In genomic region chr20:6122111-6122872, GRCh38 we compare ENCODE assay signal across 8 cellular contexts. TPM values are rescaled to one million over a fixed set of nuclear protein-coding genes. Genes with fewer than 3 reads are reported as not detected.
A peak's percentile ranks its signal among the peaks of the same experiment; 100 is the strongest.
DNase-seq lines count a peak whose midpoint lies in the region; ATAC-seq and TF ChIP-seq lines count a peak whose summit lies in the region.

No MANE protein-coding gene starts in this region.

- no peaks in the 10 kb centered on the region for H3K36me3 Mint-ChIP-seq in neural crest cell (ENCODE audit: low read depth)

- DNase-seq in Ammon's horn (ENCODE audit: low spot score) (peak; percentile 20), H7 (peak; percentile 32), RKO (ENCODE audit: low spot score) (peak; percentile 69), fibroblast of gingiva (ENCODE audit: low read depth) (peak; percentile 22), neural crest cell (ENCODE audit: low read depth, low spot score) (no peak), cerebellar nuclear complex (lab: John Stamatoyannopoulos, UW) (no peak)

- H3K9me3 Mint-ChIP-seq in neural crest cell: no peaks in the 10 kb centered on the region

- peak overlapping the region; percentile 58 for H3K4me3 Mint-ChIP-seq in neural crest cell

- ATAC-seq in HG02870 (IDR thresholded peaks at IDR 0.05; ENCODE audit: unreplicated experiment) (no peak), HG02759 (IDR thresholded peaks at IDR 0.05; ENCODE audit: unreplicated experiment) (no peak)

- H3K27ac Mint-ChIP-seq in neural crest cell (ENCODE audit: unreplicated experiment): no peak overlapping the region

- H3K36me3 ChIP-seq in H7 (replicated peaks; ENCODE audit: control insufficient read depth, insufficient read depth, low read length): no peaks in the 10 kb centered on the region

- H3K4me3 ChIP-seq in H7 (ENCODE audit: insufficient read depth, low read depth, low read length): peak overlapping the region; percentile 51

- no peak for TF ChIP-seq CTCF in neural crest cell (conservative IDR thresholded peaks at IDR 0.05)

- H3K27me3 Mint-ChIP-seq in neural crest cell (ENCODE audit: low read depth): peaks cover 63% of the 10 kb centered on the region

- H3K4me1 Mint-ChIP-seq in neural crest cell: peaks cover 3% of the 10 kb centered on the region

- H3K27me3 ChIP-seq in H7 (ENCODE audit: control insufficient read depth, insufficient read depth, low read length): peaks cover 18% of the 10 kb centered on the region

RNA-seq across cellular contexts. Expression of gene FERMT1, which starts 0.5 kb away (rescaled TPM):
- 11.0 and 14.3 TPM in 2 replicates for total RNA-seq in H7 (2014; rRNA removed; shearing (Covaris generic))
- total RNA-seq in neural crest cell: 0.23 TPM in 1 of 2 replicates, not detected in the other

Comparison
In these comparisons a context has a peak if more than half of its experiments do, and no peak if none do; other contexts are left out.
1. DNase-seq: peak in Ammon's horn (single experiment), H7 (single experiment), RKO (single experiment) and fibroblast of gingiva (single experiment); none in neural crest cell (single experiment) and cerebellar nuclear complex (0 of 2).